8 cellular contexts compared by ENCODE assay signal in the genomic region with DNA sequence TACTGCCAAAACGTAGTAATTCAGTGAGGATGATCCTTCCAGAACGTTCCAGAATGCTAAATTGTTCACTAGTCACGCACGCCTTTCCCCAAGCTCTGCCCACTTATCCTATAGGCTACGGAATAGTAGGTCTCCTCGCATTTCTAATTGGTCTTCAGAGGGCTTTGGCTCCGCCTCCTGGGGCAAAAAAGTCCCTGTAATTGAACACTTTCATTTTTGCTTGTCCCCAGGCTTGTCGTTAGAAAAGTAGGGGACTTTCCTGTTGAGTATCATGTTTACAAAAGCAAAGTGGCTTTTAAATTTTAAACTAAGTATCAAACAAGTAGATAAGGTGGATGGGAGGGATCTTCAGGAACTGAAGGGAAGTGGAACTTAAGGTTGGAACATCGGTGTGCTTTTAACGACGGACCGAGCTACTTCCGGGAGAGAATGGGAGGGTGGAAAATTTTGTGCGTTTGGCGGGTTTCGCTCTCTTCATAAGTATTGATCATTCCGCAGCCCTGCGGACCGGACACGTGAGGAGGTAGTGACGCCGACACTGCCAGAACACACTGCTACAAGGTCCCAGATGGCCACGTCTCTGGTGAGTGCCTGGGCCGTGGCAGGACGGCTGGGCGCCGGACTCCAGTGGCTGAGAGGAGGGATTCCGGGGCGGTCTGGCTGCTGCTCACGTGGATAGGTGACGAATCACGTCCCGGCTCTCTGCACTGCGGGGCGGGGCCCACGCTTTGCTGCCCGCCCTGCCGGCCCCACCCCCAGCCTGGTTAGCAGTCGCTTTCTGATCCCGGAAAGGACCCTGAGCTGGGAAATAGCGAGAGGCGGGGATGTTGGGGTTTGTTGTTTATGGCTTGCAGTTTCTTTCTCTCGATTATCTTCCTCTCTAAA. TPM values are rescaled to one million over a fixed set of nuclear protein-coding genes. Genes with fewer than 3 reads are reported as not detected.
A peak's percentile ranks its signal among the peaks of the same experiment; 100 is the strongest.
DNase-seq lines count a peak whose midpoint lies in the region; ATAC-seq and TF ChIP-seq lines count a peak whose summit lies in the region.

Gene NXT2 (plus strand): TSS at position 406 of the 885 bp plus-strand sequence. CDS start 163 bp downstream, at position 569.

- H3K27ac ChIP-seq in rectal smooth muscle tissue (ENCODE audit: low read depth, low read length) (peak within 1 kb of the TSS; percentile 91), vagina (peak within 1 kb of the TSS; percentile 81)

- in situ Hi-C loops in astrocyte of the cerebellum (cut with HindIII; ENCODE audit: low sequenced_read_pairs) = no loop called here

- H3K4me3 ChIP-seq in astrocyte of the cerebellum (ENCODE audit: low read depth, low read length) (peak within 1 kb of the TSS; percentile 60), rectal smooth muscle tissue (ENCODE audit: low read length) (peak within 1 kb of the TSS; percentile 71), vagina (peak within 1 kb of the TSS; percentile 39 to 47)

- no peak for TF ChIP-seq CTCF in astrocyte of the cerebellum (IDR thresholded peaks at IDR 0.05; ENCODE audit: low read depth, low read length, missing control alignments)
- TF ChIP-seq CTCF in vagina (IDR thresholded peaks at IDR 0.05) = no peak

- H3K36me3 ChIP-seq in rectal smooth muscle tissue (ENCODE audit: control insufficient read depth, insufficient read depth, low read length) = no peaks in the 10 kb centered on the region
- no peaks in the 10 kb centered on the region for H3K36me3 ChIP-seq in vagina

- intact Hi-C loops in vagina (cut with DNase I) = no loop called here

- H3K9ac ChIP-seq in rectal smooth muscle tissue (ENCODE audit: low read length) = peak within 1 kb of the TSS; percentile 88

- DNase-seq in NCI-H2081 (lab: John Stamatoyannopoulos, UW) (peak; percentile 92 to 95), T-helper 9 cell (peak; percentile 74), astrocyte of the cerebellum (ENCODE audit: low read depth) (peak; percentile 85), hepatic stellate cell (ENCODE audit: low spot score) (peak; percentile 78), vagina (ENCODE audit: extremely low spot score in 2 of 2) (peak in 1 of 2 donors; percentile 92)

- peak; percentile 86 for ATAC-seq in GM18517 (IDR thresholded peaks at IDR 0.05; ENCODE audit: unreplicated experiment)
- peak; percentile 99 for ATAC-seq in HG03039 (IDR thresholded peaks at IDR 0.05; ENCODE audit: unreplicated experiment)

- no peaks in the 10 kb centered on the region for H3K9me3 ChIP-seq in vagina

- H3K27me3 ChIP-seq in rectal smooth muscle tissue (ENCODE audit: control insufficient read depth, insufficient read depth, low read length) = no peaks in the 10 kb centered on the region
- H3K27me3 ChIP-seq in vagina = no peaks in the 10 kb centered on the region

- peak in 1 of 2 donors; percentile 31 for TF ChIP-seq POLR2A in vagina (IDR thresholded peaks at IDR 0.05)

- no peaks in the 10 kb centered on the region for H3K4me1 ChIP-seq in rectal smooth muscle tissue (ENCODE audit: control insufficient read depth, insufficient read depth, low read length)
- no peaks in the 10 kb centered on the region for H3K4me1 ChIP-seq in vagina

RNA-seq across cellular contexts. Expression of gene NXT2, which starts in this region (rescaled TPM):
- total RNA-seq in vagina = 6.9 TPM
